8 cellular contexts compared by ENCODE assay signal in the genomic region with DNA sequence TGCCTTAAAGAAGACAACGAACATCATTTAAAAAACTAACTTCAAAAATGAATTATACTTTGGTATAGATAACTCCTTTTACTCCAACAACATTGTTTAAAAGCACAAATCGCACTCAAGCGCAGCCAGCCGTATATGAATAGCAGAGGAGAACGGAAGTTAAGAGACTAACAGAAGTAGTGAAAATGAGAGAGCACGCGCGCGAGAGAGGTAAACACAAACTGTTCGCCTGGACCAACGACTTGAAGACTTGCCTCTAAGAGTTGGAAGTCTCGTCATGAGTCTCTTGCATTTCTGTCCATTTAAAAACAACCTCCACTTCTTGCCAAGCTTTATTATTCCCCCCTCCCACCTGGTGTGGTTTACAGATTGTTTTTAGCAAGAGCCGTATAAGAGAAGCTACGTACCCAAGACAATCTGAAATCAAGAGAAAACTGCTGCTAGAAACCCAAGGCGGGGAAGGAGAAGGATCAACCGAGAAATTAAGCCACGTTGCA. TPM values are rescaled to one million over a fixed set of nuclear protein-coding genes. Genes with fewer than 3 reads are reported as not detected.
DNase-seq lines count a peak whose midpoint lies in the region; ATAC-seq and TF ChIP-seq lines count a peak whose summit lies in the region.

No MANE protein-coding gene starts in this region.

- POLR2A ChIA-PET in activated CD4-positive, alpha-beta memory T cell treated with anti-CD3 and anti-CD28 coated beads for 36 hours (lab: Charles Lee), result interaction anchor here (0.8 to 2.3 kb wide), 4 partner anchors 10 to 517 kb away, joined by 3 to 20 read pairs (median 4); partner anchors contain the start of genes ODF2L and SH3GLB1

- ATAC-seq in GM18907 (IDR thresholded peaks at IDR 0.05; ENCODE audit: unreplicated experiment) (peak; percentile 32), GM19467 (IDR thresholded peaks at IDR 0.05; ENCODE audit: unreplicated experiment) (no peak), HG03280 (IDR thresholded peaks at IDR 0.05; ENCODE audit: unreplicated experiment) (no peak)

- intact Hi-C loops in activated CD4-positive, alpha-beta memory T cell treated with anti-CD3 and anti-CD28 coated beads for 36 hours (cut with micrococcal nuclease), result loop anchor here (1.0 to 5.0 kb wide), 4 partner anchors 46 to 1636 kb away; partner anchors contain the start of genes BCL10 and ODF2L

- H2BK12ac ChIP-seq in trophoblast cell (ENCODE audit: low read length), result no peak overlapping the region

- no peak overlapping the region for H3K4me3 Mint-ChIP-seq in activated CD4-positive, alpha-beta memory T cell treated with anti-CD3 and anti-CD28 coated beads for 36 hours

- H3K9me3 Mint-ChIP-seq in activated CD4-positive, alpha-beta memory T cell treated with anti-CD3 and anti-CD28 coated beads for 36 hours, result no peaks in the 10 kb centered on the region

- H3K9ac ChIP-seq in trophoblast cell (ENCODE audit: low read length), result peak overlapping the region; percentile 99

- H3K36me3 ChIP-seq in BE2C (no peaks in the 10 kb centered on the region), trophoblast cell (ENCODE audit: control insufficient read depth in 1 of 2, insufficient read depth in 2 of 2, low read length in 2 of 2) (peaks cover 0 to 4% of the 10 kb centered on the region in 2 experiments)

- no CpG with 5 or more reads among the region's 17 CpGs for WGBS in trophoblast cell (ENCODE audit: extremely low coverage, insufficient coverage, insufficient read length)

- H3K27me3 Mint-ChIP-seq in activated CD4-positive, alpha-beta memory T cell treated with anti-CD3 and anti-CD28 coated beads for 36 hours, result no peaks in the 10 kb centered on the region

- H3K27ac Mint-ChIP-seq in activated CD4-positive, alpha-beta memory T cell treated with anti-CD3 and anti-CD28 coated beads for 36 hours, result no peak overlapping the region

- peak overlapping the region; percentile 94 for H2BK5ac ChIP-seq in trophoblast cell (ENCODE audit: low read depth, low read length, poor library complexity)

- H3K4ac ChIP-seq in trophoblast cell (ENCODE audit: low read depth, low read length), result peak overlapping the region; percentile 89

- peak overlapping the region; percentile 92 for H2BK120ac ChIP-seq in trophoblast cell (ENCODE audit: insufficient read depth, low read length, poor library complexity)

- TF ChIP-seq CTCF in BE2C (IDR thresholded peaks at IDR 0.05; ENCODE audit: low read depth, low read length) (no peak), epithelial cell of proximal tubule (conservative IDR thresholded peaks at IDR 0.05; ENCODE audit: low read depth, low read length) (no peak)

- H3K79me2 ChIP-seq in trophoblast cell (ENCODE audit: control insufficient read depth, insufficient read depth, low read length, poor library complexity), result peaks cover 24% of the 10 kb centered on the region

- H3K27ac ChIP-seq in trophoblast cell (ENCODE audit: low read depth, low read length), result peak overlapping the region; percentile 52

- peak overlapping the region; percentile 98 for H2AFZ ChIP-seq in trophoblast cell (ENCODE audit: insufficient read depth, low read length, poor library complexity)

- peaks cover 46% of the 10 kb centered on the region for H3K4me1 Mint-ChIP-seq in activated CD4-positive, alpha-beta memory T cell treated with anti-CD3 and anti-CD28 coated beads for 36 hours (ENCODE audit: low read depth)

- peak overlapping the region; percentile 80 for H3K4me3 ChIP-seq in BE2C (ENCODE audit: low read depth, low read length)
- H3K4me3 ChIP-seq in epithelial cell of proximal tubule (ENCODE audit: low read depth, low read length), result peak overlapping the region; percentile 96
- H3K4me3 ChIP-seq in trophoblast cell (ENCODE audit: low read depth, low read length), result peak overlapping the region; percentile 95

- no peaks in the 10 kb centered on the region for H3K9me3 ChIP-seq in BE2C
- H3K9me3 ChIP-seq in trophoblast cell (ENCODE audit: insufficient read depth, low read depth, low read length), result no peaks in the 10 kb centered on the region

- DNase-seq in BE2C (no peak), MV-4-11 (lab: John Stamatoyannopoulos, UW) (peak; percentile 31), epithelial cell of proximal tubule (ENCODE audit: low read depth) (no peak), trophoblast cell (peak; percentile 6 to 42)
- DNase-seq in activated CD4-positive, alpha-beta memory T cell treated with anti-CD3 and anti-CD28 coated beads for 36 hours, result peak; percentile 59

- H3K14ac ChIP-seq in trophoblast cell (ENCODE audit: low read length), result peak overlapping the region; percentile 98

- H3K4me1 ChIP-seq in BE2C (no peaks in the 10 kb centered on the region), trophoblast cell (ENCODE audit: control insufficient read depth in 1 of 2, insufficient read depth in 2 of 2, low read length in 2 of 2) (peaks cover 3% of the 10 kb centered on the region in 2 experiments)

- H4K12ac ChIP-seq in trophoblast cell (ENCODE audit: low read depth, low read length), result peak overlapping the region; percentile 95

- CTCF ChIA-PET in activated CD4-positive, alpha-beta memory T cell treated with anti-CD3 and anti-CD28 coated beads for 36 hours (lab: Charles Lee), result interaction anchor here (1.3 to 6.2 kb wide), 4 partner anchors 80 to 209 kb away, joined by 3 to 37 read pairs (median 16); partner anchors contain the start of gene SH3GLB1

- H3K79me1 ChIP-seq in trophoblast cell (ENCODE audit: low read length), result peaks cover 12% of the 10 kb centered on the region

- H4K91ac ChIP-seq in trophoblast cell (ENCODE audit: low read depth, low read length), result peak overlapping the region; percentile 94

- H3K36me3 Mint-ChIP-seq in activated CD4-positive, alpha-beta memory T cell treated with anti-CD3 and anti-CD28 coated beads for 36 hours, result peaks cover 21% of the 10 kb centered on the region

- H3K18ac ChIP-seq in trophoblast cell (ENCODE audit: low read length), result peak overlapping the region; percentile 99

- H3K4me2 ChIP-seq in trophoblast cell (ENCODE audit: low read length), result peak overlapping the region; percentile 79

- H3K23ac ChIP-seq in trophoblast cell (ENCODE audit: low read length), result peak overlapping the region; percentile 18

- H2AK5ac ChIP-seq in trophoblast cell (ENCODE audit: low read length), result peak overlapping the region; percentile 64

- peak overlapping the region; percentile 97 for H4K8ac ChIP-seq in trophoblast cell (ENCODE audit: low read depth, low read length)

- H3K27me3 ChIP-seq in BE2C (no peaks in the 10 kb centered on the region), trophoblast cell (ENCODE audit: insufficient read depth, low read length) (no peaks in the 10 kb centered on the region)

RNA-seq across cellular contexts. Expression of gene SELENOF, which starts 0.5 kb away (rescaled TPM):
- polyA plus RNA-seq in BE2C (2012; ENCODE audit: insufficient read depth, insufficient read length, low read depth), result 152 TPM
- total RNA-seq in activated CD4-positive, alpha-beta memory T cell treated with anti-CD3 and anti-CD28 coated beads for 36 hours, result 100 to 1,000 TPM; 127 to 139 TPM
- total RNA-seq in epithelial cell of proximal tubule, result 169 and 175 TPM in 2 replicates
- polyA plus RNA-seq in trophoblast cell (2013), result 136 and 140 TPM in 2 replicates

RNA-seq across cellular contexts. Expression of gene HS2ST1, which starts 1.0 kb away (rescaled TPM):
- polyA plus RNA-seq in BE2C (2012; ENCODE audit: insufficient read depth, insufficient read length, low read depth), result 24.3 TPM
- total RNA-seq in activated CD4-positive, alpha-beta memory T cell treated with anti-CD3 and anti-CD28 coated beads for 36 hours, result 10 to 100 TPM; 16.4 to 16.5 TPM
- total RNA-seq in epithelial cell of proximal tubule, result 8.7 and 10.5 TPM in 2 replicates
- polyA plus RNA-seq in trophoblast cell (2013), result 15.2 and 15.5 TPM in 2 replicates

Comparison
In these comparisons a context has a peak if more than half of its experiments do, and no peak if none do; other contexts are left out.
1. DNase-seq: peak in MV-4-11 (single experiment), activated CD4-positive, alpha-beta memory T cell treated with anti-CD3 and anti-CD28 coated beads for 36 hours (single experiment) and trophoblast cell (2 of 2); none in BE2C (single experiment) and epithelial cell of proximal tubule (single experiment).
2. Peak in every context shown above with its lines, with median percentiles within 50 percentile points of each other: H3K4me3 ChIP-seq.